ENCODE assay signal across 24 cellular contexts in genomic region chr5:103514381-103514780, GRCh38.
"Had no signal": no experiment of that assay in that cellular context is flagged by ENCODE, and none has a peak within 500 bp of the region (broad histone marks: within the 10 kb centered on the region; RNA-seq: fewer than 3 reads in every experiment).

No MANE protein-coding gene starts in this region.

- H3K27ac ChIP-seq: KMS-11, PC-9, SJCRH30, WERI-Rb-1 had no signal

- ATAC-seq: activated CD8-positive, alpha-beta T cell treated with anti-CD3 and anti-CD28 coated beads for 36 hours had no signal

- DNase-seq: activated CD4-positive, alpha-beta T cell treated with anti-CD3 and anti-CD28 coated beads, Interleukin-2, amount 10 ng/mL, durations not matched to agents 24 days and 14 days; activated CD4-positive, alpha-beta T cell treated with anti-CD3 and anti-CD28 coated beads, Interleukin-2, amount 50 U/mL, for 4 hours; activated CD8-positive, alpha-beta T cell treated with anti-CD3 and anti-CD28 coated beads for 36 hours; activated gamma-delta T cell; activated naive CD4-positive, alpha-beta T cell treated with Interleukin-2 at 50 U/mL for 16 hours; activated naive CD8-positive, alpha-beta T cell treated with anti-CD3 and anti-CD28 coated beads, Interleukin-2, amount 10 ng/mL, durations not matched to agents 7 days and 5 days; activated T-cell treated with anti-CD3 and anti-CD28 coated beads, Interleukin-2, amount 50 U/mL, for 1 hour; amygdala; central memory CD4-positive, alpha-beta T cell; NCI-H1092 treated with DMSO at 0.1 percent for 48 hours; NCI-H146; NCI-H187; NCI-H2029 treated with DMSO at 0.1 percent for 48 hours; NCI-H2107; NCI-H2171; NCI-H510A; NCI-H526; NCI-H748 treated with DMSO at 0.1 percent for 48 hours; PC-9; Right ventricle myocardium superior; SJCRH30; T1000; WERI-Rb-1 had no signal

- H3K36me3 ChIP-seq: SJCRH30, WERI-Rb-1 had no signal

- H3K4me1 ChIP-seq: SJCRH30 had no signal

- H3K4me3 ChIP-seq: PC-9, SJCRH30 had no signal

- H3K9me3 ChIP-seq: SJCRH30 had no signal
